ENCODE assay signal across 32 cellular contexts in the genomic region with DNA sequence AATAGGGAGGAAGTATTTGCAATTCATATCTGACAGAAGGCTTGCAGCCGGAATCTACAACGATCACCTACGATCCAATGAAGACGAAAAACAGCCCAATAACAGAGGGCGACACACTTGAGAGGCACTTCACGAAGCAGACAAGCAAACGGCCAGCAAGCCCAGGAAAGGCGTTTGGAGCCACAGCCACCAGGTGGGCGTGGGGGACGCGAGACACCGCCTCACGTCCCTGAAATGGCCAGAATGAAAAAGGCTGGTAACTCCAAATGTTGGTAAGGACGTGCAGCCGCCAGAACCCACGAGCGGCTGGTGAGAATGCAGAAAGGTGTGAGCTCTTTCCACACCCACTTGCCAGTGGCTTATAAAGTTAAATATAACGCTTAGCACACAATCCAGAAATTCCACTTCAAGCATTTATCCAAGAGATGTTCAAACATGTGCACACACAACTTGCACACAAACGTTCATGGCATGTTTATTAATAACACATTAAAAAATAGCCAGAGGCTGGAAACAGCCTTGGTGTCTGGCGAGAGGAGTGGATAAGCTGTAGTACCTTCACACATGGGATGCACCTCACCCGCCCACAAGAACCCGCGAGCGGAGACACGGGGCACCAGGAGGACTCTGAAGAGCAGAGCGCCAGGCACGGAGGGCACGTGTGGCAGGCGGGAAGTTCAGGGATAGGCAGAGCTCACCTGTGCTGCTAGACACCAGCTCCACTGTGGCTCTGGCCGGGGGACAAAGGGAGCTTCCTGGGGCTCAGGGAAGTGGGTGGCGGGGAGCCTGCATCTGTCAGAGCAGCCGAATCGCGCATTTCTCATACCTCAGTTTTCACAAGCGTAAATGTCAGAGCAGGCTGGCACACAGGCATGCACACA.
A peak's percentile ranks its signal among the peaks of the same experiment; 100 is the strongest.
DNase-seq lines count a peak whose midpoint lies in the region; ATAC-seq, FAIRE-seq and TF ChIP-seq lines count a peak whose summit lies in the region.
"Had no signal": no experiment of that assay in that cellular context is flagged by ENCODE, and none has a peak within 500 bp of the region (broad histone marks: within the 10 kb centered on the region; RNA-seq: fewer than 3 reads in every experiment).

No MANE protein-coding gene starts in this region.

- H2BK15ac ChIP-seq in IMR-90 (ENCODE audit: low read depth, low read length), result no peak overlapping the region

- H2BK20ac ChIP-seq in IMR-90 (ENCODE audit: low read depth, low read length), result no peak overlapping the region

- no peak for FAIRE-seq in kidney (lab: Jason Lieb, UNC)
- FAIRE-seq: A549, GM12878, HepG2, K562 had no signal

- WGBS in IMR-90 (ENCODE audit: extremely low coverage in 2 of 2, insufficient read length in 1 of 2), 2 experiments, result 79% methylated on average over 21 of the region's 35 CpGs; no CpG with 5 or more reads in 1 of the 2 experiments
- WGBS in trophoblast cell (ENCODE audit: extremely low coverage, insufficient coverage, insufficient read length), result no CpG with 5 or more reads among the region's 35 CpGs

- ATAC-seq in IMR-90 (ENCODE audit: low read depth) (no peak), upper lobe of right lung (no peak)
- ATAC-seq: A549, GM12878, HepG2, K562 had no signal

- no peaks in the 10 kb centered on the region for H3K9me3 ChIP-seq in IMR-90 (ENCODE audit: control insufficient read depth, insufficient read depth, low read length)
- peaks cover 0 to 15% of the 10 kb centered on the region in 2 donors for H3K9me3 ChIP-seq in kidney (ENCODE audit: control insufficient read depth in 1 of 2, low read length in 2 of 2)
- no peaks in the 10 kb centered on the region for H3K9me3 ChIP-seq in upper lobe of right lung
- H3K9me3 ChIP-seq in Peyer's patch, result peaks cover 0 to 3% (median 0%) of the 10 kb centered on the region in 4 donors
- H3K9me3 ChIP-seq in trophoblast cell (ENCODE audit: insufficient read depth, low read depth, low read length), result peaks cover 7% of the 10 kb centered on the region
- H3K9me3 ChIP-seq: A549, Caco-2, HAP-1, SJSA1 had no signal

- no peak overlapping the region for H4K12ac ChIP-seq in trophoblast cell (ENCODE audit: low read depth, low read length)

- H2BK5ac ChIP-seq in IMR-90 (ENCODE audit: low read depth, low read length, poor library complexity, severe bottlenecking), result no peak overlapping the region
- H2BK5ac ChIP-seq in trophoblast cell (ENCODE audit: low read depth, low read length, poor library complexity), result no peak overlapping the region

- no TSS peak for BruUV-seq in IMR-90 (replicated peaks; lab: Mats Ljungman, UMichigan)

- no peak for TF ChIP-seq RAD21 in IMR-90 (IDR thresholded peaks at IDR 0.05; ENCODE audit: low read length)

- H3K4ac ChIP-seq in IMR-90 (ENCODE audit: low read depth, low read length) (no peak overlapping the region), trophoblast cell (ENCODE audit: low read depth, low read length) (no peak overlapping the region)

- no peaks in the 10 kb centered on the region for H4K20me1 ChIP-seq in IMR-90 (ENCODE audit: insufficient read depth, low read length)

- H3K79me1 ChIP-seq in IMR-90 (ENCODE audit: low read depth in 1 of 2, low read length in 2 of 2), result no peaks in the 10 kb centered on the region
- no peaks in the 10 kb centered on the region for H3K79me1 ChIP-seq in trophoblast cell (ENCODE audit: low read length)

- no peak overlapping the region for H3K23ac ChIP-seq in IMR-90 (ENCODE audit: low read depth, low read length)
- H3K23ac ChIP-seq in trophoblast cell (ENCODE audit: low read length), result no peak overlapping the region

- H3K36me3 ChIP-seq in IMR-90 (ENCODE audit: control insufficient read depth, insufficient read depth, low read length) (no peaks in the 10 kb centered on the region), kidney (ENCODE audit: control insufficient read depth in 1 of 2, insufficient read depth in 2 of 2, low read length in 2 of 2) (no peaks in the 10 kb centered on the region), upper lobe of right lung (no peaks in the 10 kb centered on the region), Peyer's patch (no peaks in the 10 kb centered on the region), trophoblast cell (ENCODE audit: control insufficient read depth in 1 of 2, insufficient read depth in 2 of 2, low read length in 2 of 2) (no peaks in the 10 kb centered on the region)
- H3K36me3 ChIP-seq: HAP-1, SJSA1 had no signal

- TF ChIP-seq POLR2A in IMR-90 (IDR thresholded peaks at IDR 0.05; ENCODE audit: low read depth, low read length), result no peak
- TF ChIP-seq POLR2A in Peyer's patch (IDR thresholded peaks at IDR 0.05), result no peak

- H4K5ac ChIP-seq in IMR-90 (ENCODE audit: low read depth, low read length), result no peak overlapping the region

- dilution Hi-C loops in IMR-90 (cut with HindIII; ENCODE audit: low sequenced_read_pairs, unreplicated experiment), result no loop called here

- H4K8ac ChIP-seq in IMR-90 (ENCODE audit: low read depth in 2 of 2, low read length in 2 of 2) (no peak overlapping the region), trophoblast cell (ENCODE audit: low read depth, low read length) (no peak overlapping the region)

- no peak overlapping the region for H2BK12ac ChIP-seq in trophoblast cell (ENCODE audit: low read length)

- H2AK5ac ChIP-seq in IMR-90 (ENCODE audit: low read depth, low read length) (no peak overlapping the region), trophoblast cell (ENCODE audit: low read length) (no peak overlapping the region)

- no peak overlapping the region for H3K18ac ChIP-seq in IMR-90 (ENCODE audit: low read depth, low read length)
- H3K18ac ChIP-seq in trophoblast cell (ENCODE audit: low read length), result no peak overlapping the region

- H3K9me1 ChIP-seq in IMR-90 (ENCODE audit: insufficient read depth, low read length), result no peaks in the 10 kb centered on the region

- H4K91ac ChIP-seq in IMR-90 (ENCODE audit: insufficient read depth, low read depth, low read length) (no peak overlapping the region), trophoblast cell (ENCODE audit: low read depth, low read length) (no peak overlapping the region)

- H3K27ac ChIP-seq in IMR-90 (ENCODE audit: insufficient read depth, low read length), result no peak overlapping the region
- no peak overlapping the region for H3K27ac ChIP-seq in kidney (ENCODE audit: low read depth in 2 of 2, low read length in 2 of 2)
- H3K27ac ChIP-seq in upper lobe of right lung, result no peak overlapping the region
- H3K27ac ChIP-seq in Peyer's patch, result no peak overlapping the region
- H3K27ac ChIP-seq in trophoblast cell (ENCODE audit: low read depth, low read length), result no peak overlapping the region
- H3K27ac ChIP-seq: A549, PC-9, SJSA1 had no signal

- no peak for TF ChIP-seq CTCF in GM13976 (IDR thresholded peaks at IDR 0.05; ENCODE audit: borderline replicate concordance, control extremely low read depth, extremely low read depth, insufficient read depth, missing control alignments)
- TF ChIP-seq CTCF in IMR-90 (conservative IDR thresholded peaks at IDR 0.05; ENCODE audit: low read depth, low read length), result no peak
- TF ChIP-seq CTCF in kidney (IDR thresholded peaks at IDR 0.05; ENCODE audit: borderline replicate concordance, extremely low read depth, insufficient read depth), result no peak
- TF ChIP-seq CTCF in upper lobe of right lung (IDR thresholded peaks at IDR 0.05), result no peak
- no peak for TF ChIP-seq CTCF in Peyer's patch (IDR thresholded peaks at IDR 0.05)

- no peaks in the 10 kb centered on the region for H3K79me2 ChIP-seq in trophoblast cell (ENCODE audit: control insufficient read depth, insufficient read depth, low read length, poor library complexity)

- CTCF ChIA-PET in IMR-90 (lab: Yijun Ruan, JAX), result no interaction called here

- H2AK9ac ChIP-seq in IMR-90 (replicated peaks; ENCODE audit: low read depth, low read length, poor library complexity), result no peak overlapping the region

- H2AFZ ChIP-seq in IMR-90 (replicated peaks; ENCODE audit: low read length, poor library complexity) (peak overlapping the region; percentile 11), trophoblast cell (ENCODE audit: insufficient read depth, low read length, poor library complexity) (no peak overlapping the region)
- H2AFZ ChIP-seq: PC-9 had no signal

- H2BK120ac ChIP-seq in IMR-90 (ENCODE audit: low read depth, low read length) (no peak overlapping the region), trophoblast cell (ENCODE audit: insufficient read depth, low read length, poor library complexity) (no peak overlapping the region)

- no peak overlapping the region for H3K56ac ChIP-seq in IMR-90 (ENCODE audit: extremely low read depth, insufficient read depth, low read length)

- DNase-seq in GM13976 (ENCODE audit: low spot score), result peak; percentile 21
- no peak for DNase-seq in IMR-90
- peak; percentile 61 for DNase-seq in kidney
- DNase-seq in upper lobe of right lung, result peak; percentile 33
- DNase-seq in Peyer's patch, result no peak
- no peak for DNase-seq in hippocampal formation (lab: John Stamatoyannopoulos, UW)
- no peak for DNase-seq in trophoblast cell
- DNase-seq: C1 segment of cervical spinal cord; Caco-2; CD4-positive, alpha-beta memory T cell; DMS79; EL; GDM1; HFFc6; Kasumi-1; NCI-H1092 treated with DMSO at 0.1 percent for 48 hours; NCI-H1436; NCI-H187; NCI-H2081 treated with DMSO at 0.1 percent for 48 hours; NCI-H446; NCI-H526; NCI-H82; NK-92 treated with Interleukin-12 subunit alpha and Interleukin-12 subunit beta, amount 100 ng/mL, for 24 hours; PC-9; Right ventricle myocardium superior; RPMI8226 had no signal

- H3K4me3 ChIP-seq in IMR-90 (ENCODE audit: insufficient read depth, low read depth, low read length), result no peak overlapping the region
- H3K4me3 ChIP-seq in kidney (ENCODE audit: low read length in 2 of 2), result no peak overlapping the region
- no peak overlapping the region for H3K4me3 ChIP-seq in upper lobe of right lung
- H3K4me3 ChIP-seq in Peyer's patch, result no peak overlapping the region
- H3K4me3 ChIP-seq in trophoblast cell (ENCODE audit: low read depth, low read length), result no peak overlapping the region
- H3K4me3 ChIP-seq: A549, GM12878, HAP-1, K562, PC-9, SJSA1 had no signal

- no peaks in the 10 kb centered on the region for H3K27me3 ChIP-seq in IMR-90 (ENCODE audit: control insufficient read depth, insufficient read depth, low read length)
- no peaks in the 10 kb centered on the region for H3K27me3 ChIP-seq in upper lobe of right lung
- no peaks in the 10 kb centered on the region for H3K27me3 ChIP-seq in Peyer's patch
- H3K27me3 ChIP-seq in trophoblast cell (ENCODE audit: insufficient read depth, low read length), result no peaks in the 10 kb centered on the region

- no peak overlapping the region for H3K14ac ChIP-seq in IMR-90 (replicated peaks; ENCODE audit: low read depth, low read length)
- H3K14ac ChIP-seq in trophoblast cell (ENCODE audit: low read length), result no peak overlapping the region

- in situ Hi-C loops in GM13976 (cut with MboI; ENCODE audit: low sequenced_read_pairs, unreplicated experiment) (no loop called here), IMR-90 (cut with MboI; ENCODE audit: low sequenced_read_pairs) (no loop called here)

- H3K4me1 ChIP-seq in IMR-90 (ENCODE audit: control insufficient read depth, insufficient read depth, low read length) (no peaks in the 10 kb centered on the region), kidney (ENCODE audit: control insufficient read depth in 1 of 2, insufficient read depth in 1 of 2, low read depth in 1 of 2, low read length in 2 of 2) (no peaks in the 10 kb centered on the region), upper lobe of right lung (no peaks in the 10 kb centered on the region), Peyer's patch (no peaks in the 10 kb centered on the region), trophoblast cell (ENCODE audit: control insufficient read depth in 1 of 2, insufficient read depth in 2 of 2, low read length in 2 of 2) (no peaks in the 10 kb centered on the region)
- H3K4me1 ChIP-seq: A549, Caco-2, HAP-1, SJSA1 had no signal

- no peak overlapping the region for H3K4me2 ChIP-seq in IMR-90 (ENCODE audit: low read depth, low read length)
- H3K4me2 ChIP-seq in trophoblast cell (ENCODE audit: low read length), result no peak overlapping the region
- H3K4me2 ChIP-seq: A549, PC-9 had no signal

- H3K9ac ChIP-seq in IMR-90 (ENCODE audit: low read depth, low read length) (no peak overlapping the region), kidney (ENCODE audit: low read length in 2 of 2) (no peak overlapping the region), trophoblast cell (ENCODE audit: low read length) (no peak overlapping the region)

- POLR2A ChIA-PET in IMR-90 (lab: Charles Lee; ENCODE audit: unreplicated experiment), result no interaction called here

- intact Hi-C loops in IMR-90 (cut with micrococcal nuclease), result no loop called here
- intact Hi-C loops in kidney (cut with DNase I), result no loop called here
- intact Hi-C loops in upper lobe of right lung (cut with DNase I), result no loop called here

Comparison
In these comparisons a context has a peak if more than half of its experiments do, and no peak if none do; other contexts are left out.
1. DNase-seq: peak in GM13976 (single experiment), kidney (single experiment) and upper lobe of right lung (single experiment); none in IMR-90 (single experiment), Peyer's patch (0 of 3), hippocampal formation (0 of 2) and trophoblast cell (0 of 2).